11 cellular contexts compared by ENCODE assay signal in genomic region chr3:150365132-150365604, GRCh38. TPM values are rescaled to one million over a fixed set of nuclear protein-coding genes. Genes with fewer than 3 reads are reported as not detected.
DNase-seq lines count a peak whose midpoint lies in the region; ATAC-seq and TF ChIP-seq lines count a peak whose summit lies in the region.
"Had no signal": no experiment of that assay in that cellular context is flagged by ENCODE, and none has a peak within 500 bp of the region (broad histone marks: within the 10 kb centered on the region; RNA-seq: fewer than 3 reads in every experiment).

No MANE protein-coding gene starts in this region.

- peak overlapping the region; percentile 24 for H2AFZ ChIP-seq in mammary epithelial cell (ENCODE audit: low read depth, low read length)

- no peaks in the 10 kb centered on the region for H3K27me3 ChIP-seq in mammary epithelial cell (ENCODE audit: insufficient read depth, low read length)

- H3K9me3 ChIP-seq in mammary epithelial cell (replicated peaks; ENCODE audit: insufficient read depth, low read length) = no peaks in the 10 kb centered on the region

- in situ Hi-C loops in mammary epithelial cell (cut with MboI; ENCODE audit: low sequenced_read_pairs in 2 of 2) = no loop called here

- no peak overlapping the region for H3K9ac ChIP-seq in mammary epithelial cell (ENCODE audit: insufficient read depth, low read length)

- peaks cover 34% of the 10 kb centered on the region for H3K4me1 ChIP-seq in mammary epithelial cell (ENCODE audit: insufficient read depth, low read length)

- no peak overlapping the region for H3K4me3 Mint-ChIP-seq in stimulated activated memory B cell treated with anti-CD40 and anti-IgM and Interleukin-4, amounts not matched to agents 10 μg/mL and 1 μg/mL and 100 μg/mL, for 72 hours
- H3K4me3 Mint-ChIP-seq: activated CD4-positive, alpha-beta memory T cell treated with anti-CD3 and anti-CD28 coated beads, Interleukin-2, amount 10 ng/mL, durations not matched to agents 7 days and 5 days had no signal

- no peak overlapping the region for H3K27ac ChIP-seq in mammary epithelial cell (ENCODE audit: insufficient read depth, low read depth, low read length)
- H3K27ac ChIP-seq: 22Rv1 had no signal

- 61% methylated on average over 5 of the region's 5 CpGs for WGBS in mammary epithelial cell (ENCODE audit: low coverage, missing lambda C conversion rate)

- no peaks in the 10 kb centered on the region for H3K36me3 ChIP-seq in mammary epithelial cell (ENCODE audit: insufficient read depth, low read length)

- CTCF ChIA-PET in mammary epithelial cell (lab: Charles Lee; ENCODE audit: low non-redundant PET) = no interaction called here

- no peaks in the 10 kb centered on the region for H3K9me3 Mint-ChIP-seq in stimulated activated memory B cell treated with anti-CD40 and anti-IgM and Interleukin-4, amounts not matched to agents 10 μg/mL and 1 μg/mL and 100 μg/mL, for 72 hours
- H3K9me3 Mint-ChIP-seq: activated CD4-positive, alpha-beta memory T cell treated with anti-CD3 and anti-CD28 coated beads, Interleukin-2, amount 10 ng/mL, durations not matched to agents 7 days and 5 days had no signal

- intact Hi-C loops in mammary epithelial cell (cut with micrococcal nuclease) = no loop called here
- intact Hi-C loops in left ventricle myocardium superior (cut with micrococcal nuclease) = no loop called here

- no peak overlapping the region for H3K4me2 ChIP-seq in mammary epithelial cell (ENCODE audit: insufficient read depth, low read depth, low read length)

- BruUV-seq in mammary epithelial cell (replicated peaks; lab: Mats Ljungman, UMichigan) = no TSS peak

- peak; percentile 51 for ATAC-seq in HG03558 (IDR thresholded peaks at IDR 0.05; ENCODE audit: extremely low read depth, unreplicated experiment)
- ATAC-seq in stimulated activated memory B cell treated with anti-CD40 and anti-IgM and Interleukin-4, amounts not matched to agents 10 μg/mL and 1 μg/mL and 100 μg/mL, for 72 hours = peak; percentile 86
- ATAC-seq in HG02763 (IDR thresholded peaks at IDR 0.05; ENCODE audit: unreplicated experiment) = no peak
- no peak for ATAC-seq in left ventricle myocardium superior

- H3K27me3 Mint-ChIP-seq in stimulated activated memory B cell treated with anti-CD40 and anti-IgM and Interleukin-4, amounts not matched to agents 10 μg/mL and 1 μg/mL and 100 μg/mL, for 72 hours = no peaks in the 10 kb centered on the region
- H3K27me3 Mint-ChIP-seq: activated CD4-positive, alpha-beta memory T cell treated with anti-CD3 and anti-CD28 coated beads, Interleukin-2, amount 10 ng/mL, durations not matched to agents 7 days and 5 days had no signal

- H3K79me2 ChIP-seq in mammary epithelial cell (ENCODE audit: insufficient read depth, low read length) = no peaks in the 10 kb centered on the region

- peaks cover 6% of the 10 kb centered on the region for H3K4me1 Mint-ChIP-seq in stimulated activated memory B cell treated with anti-CD40 and anti-IgM and Interleukin-4, amounts not matched to agents 10 μg/mL and 1 μg/mL and 100 μg/mL, for 72 hours

- peak; percentile 65 for DNase-seq in DMS53 (lab: John Stamatoyannopoulos, UW)
- no peak for DNase-seq in DMS53 treated with DMSO at 0.1 percent for 48 hours (lab: John Stamatoyannopoulos, UW; ENCODE audit: unreplicated experiment)
- peak; percentile 82 for DNase-seq in mammary epithelial cell
- no peak for DNase-seq in NCI-H1092 treated with DMSO at 0.1 percent for 48 hours (lab: John Stamatoyannopoulos, UW)
- no peak for DNase-seq in left ventricle myocardium superior
- DNase-seq: activated CD4-positive, alpha-beta memory T cell treated with anti-CD3 and anti-CD28 coated beads, Interleukin-2, amount 10 ng/mL, durations not matched to agents 7 days and 5 days; central memory CD4-positive, alpha-beta T cell had no signal

- peak overlapping the region; percentile 8 for H3K27ac Mint-ChIP-seq in stimulated activated memory B cell treated with anti-CD40 and anti-IgM and Interleukin-4, amounts not matched to agents 10 μg/mL and 1 μg/mL and 100 μg/mL, for 72 hours
- H3K27ac Mint-ChIP-seq: activated CD4-positive, alpha-beta memory T cell treated with anti-CD3 and anti-CD28 coated beads, Interleukin-2, amount 10 ng/mL, durations not matched to agents 7 days and 5 days had no signal

- dilution Hi-C loops in mammary epithelial cell (cut with HindIII; ENCODE audit: low sequenced_read_pairs) = no loop called here

- H3K36me3 Mint-ChIP-seq in stimulated activated memory B cell treated with anti-CD40 and anti-IgM and Interleukin-4, amounts not matched to agents 10 μg/mL and 1 μg/mL and 100 μg/mL, for 72 hours = no peaks in the 10 kb centered on the region

- TF ChIP-seq CTCF in mammary epithelial cell (conservative IDR thresholded peaks at IDR 0.05 in 1 of 2, IDR thresholded peaks at IDR 0.05 in 1 of 2; ENCODE audit: extremely low read depth in 1 of 2, insufficient read depth in 1 of 2, low read depth in 1 of 2, low read length in 2 of 2) = no peak

- H3K4me3 ChIP-seq in mammary epithelial cell (replicated peaks in 1 of 3; ENCODE audit: insufficient read depth in 1 of 3, low read depth in 2 of 3, low read length in 3 of 3) = no peak overlapping the region

- H4K20me1 ChIP-seq in mammary epithelial cell (ENCODE audit: insufficient read depth, low read length) = no peaks in the 10 kb centered on the region

RNA-seq across cellular contexts. Expression of gene TSC22D2, which starts 42.9 kb away (rescaled TPM):
- 10 to 100 TPM; 16.3 to 38.8 TPM for total RNA-seq in mammary epithelial cell
- 8.3 TPM for polyA plus RNA-seq in mammary epithelial cell
- 34.7 TPM for polyA minus RNA-seq in mammary epithelial cell
- 22.7 TPM for total RNA-seq in left ventricle myocardium superior

Comparison
In these comparisons a context has a peak if more than half of its experiments do, and no peak if none do; other contexts are left out.
1. DNase-seq: peak in DMS53 (single experiment) and mammary epithelial cell (single experiment); none in DMS53 treated with DMSO at 0.1 percent for 48 hours (single experiment), NCI-H1092 treated with DMSO at 0.1 percent for 48 hours (single experiment) and left ventricle myocardium superior (single experiment).
2. ATAC-seq: peak in HG03558 (single experiment) and stimulated activated memory B cell treated with anti-CD40 and anti-IgM and Interleukin-4, amounts not matched to agents 10 μg/mL and 1 μg/mL and 100 μg/mL, for 72 hours (single experiment); none in HG02763 (single experiment) and left ventricle myocardium superior (single experiment).